8 cellular contexts compared by ENCODE assay signal in the genomic region with DNA sequence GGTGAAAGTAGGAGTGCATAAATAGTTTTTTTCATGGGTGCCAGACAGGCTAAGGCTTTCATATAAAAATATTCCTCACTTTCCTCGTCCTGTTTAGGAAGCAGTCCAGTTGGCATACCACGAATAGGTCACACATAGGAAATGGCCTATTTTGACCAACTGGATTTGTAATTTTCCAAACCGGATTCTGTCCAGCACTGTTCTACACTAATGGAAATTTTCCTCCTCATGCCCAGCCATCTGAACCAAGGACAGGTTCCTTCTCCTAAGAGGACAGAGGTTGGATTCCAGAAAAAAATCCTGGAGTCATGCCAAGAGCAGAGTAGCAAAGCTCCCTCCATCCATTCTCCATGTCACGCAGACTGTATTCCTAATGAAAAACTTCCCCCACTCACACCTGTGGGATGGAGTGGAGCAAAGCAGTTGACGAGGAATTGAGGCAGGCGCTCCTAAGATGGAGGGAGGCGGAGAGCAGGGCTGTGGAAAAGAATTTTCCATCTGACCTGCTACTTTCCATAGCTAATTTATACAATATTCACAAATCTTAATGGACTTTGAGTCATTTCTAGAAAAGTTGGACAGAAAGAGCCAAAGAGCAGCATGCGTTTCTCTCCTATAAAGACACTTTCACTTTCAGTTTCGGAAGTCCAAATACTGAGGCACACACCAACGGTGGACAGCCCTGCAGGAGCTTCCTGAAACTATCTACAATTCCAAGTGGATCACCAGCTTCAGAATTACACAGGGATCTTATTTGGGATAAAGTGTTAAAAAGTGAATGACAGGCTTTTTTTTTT. TPM values are rescaled to one million over a fixed set of nuclear protein-coding genes. Genes with fewer than 3 reads are reported as not detected.
DNase-seq lines count a peak whose midpoint lies in the region; ATAC-seq and TF ChIP-seq lines count a peak whose summit lies in the region.

No MANE protein-coding gene starts in this region.

- no peak overlapping the region for H3K27ac ChIP-seq in H9 (ENCODE audit: insufficient read length, low read depth, low read length)

- no peak overlapping the region for H2BK20ac ChIP-seq in H9 (ENCODE audit: low read depth, low read length, poor library complexity, severe bottlenecking)

- H3K4me2 ChIP-seq in H9 (ENCODE audit: insufficient read depth, insufficient read length, low read length), result no peak overlapping the region

- H3K56ac ChIP-seq in H9 (ENCODE audit: insufficient read length, low read depth, low read length), result no peak overlapping the region

- no peak overlapping the region for H2BK5ac ChIP-seq in H9 (ENCODE audit: insufficient read length, low read length)

- no peaks in the 10 kb centered on the region for H4K20me1 ChIP-seq in H9 (ENCODE audit: control insufficient read depth, insufficient read depth, insufficient read length)

- no peak overlapping the region for H3K14ac ChIP-seq in H9 (ENCODE audit: insufficient read depth, low read length)

- DNase-seq in AG09309 (ENCODE audit: low read depth) (no peak), LHCN-M2 (ENCODE audit: low read depth) (peak; percentile 49), choroid plexus epithelial cell (ENCODE audit: low read depth) (peak; percentile 63), nucleus accumbens (lab: John Stamatoyannopoulos, UW) (no peak), H9 (no peak)
- peak in 2 of 10 donors; percentile 19 to 20 for DNase-seq in naive thymus-derived CD8-positive, alpha-beta T cell
- no peak for DNase-seq in stimulated activated CD4-positive, alpha-beta T cell treated with anti-CD3 and anti-CD28 coated beads, Interleukin-4, amount 100 ng/mL, for 1 hour

- no peaks in the 10 kb centered on the region for H3K79me1 ChIP-seq in H9 (ENCODE audit: insufficient read depth, low read depth, low read length, poor library complexity, severe bottlenecking)

- H2AFZ ChIP-seq in H9 (ENCODE audit: low read length), result no peak overlapping the region

- no peaks in the 10 kb centered on the region for H3K79me2 ChIP-seq in H9 (ENCODE audit: insufficient read depth, low read length)

- 0 out of 2 replicates have a peak, but pooled peaks cover 1% of the 10 kb centered on the region for H3K27me3 ChIP-seq in H9 (ENCODE audit: insufficient read depth, low read length)

- peak in 1 of 2 donors; percentile 48 for ATAC-seq in naive thymus-derived CD8-positive, alpha-beta T cell
- no peak for ATAC-seq in HG03159 (IDR thresholded peaks at IDR 0.05; ENCODE audit: unreplicated experiment)

- peak overlapping the region; percentile 65 to 95 (median 93) for H3K27ac Mint-ChIP-seq in naive thymus-derived CD8-positive, alpha-beta T cell
- H3K27ac Mint-ChIP-seq in H9, result no peak overlapping the region

- H3K9me3 Mint-ChIP-seq in naive thymus-derived CD8-positive, alpha-beta T cell, result peaks cover 0 to 2% (median 0%) of the 10 kb centered on the region in 9 donors
- no peaks in the 10 kb centered on the region for H3K9me3 Mint-ChIP-seq in H9

- no peaks in the 10 kb centered on the region for H3K9me3 ChIP-seq in H9 (ENCODE audit: control insufficient read depth, low read depth, low read length)

- no peaks in the 10 kb centered on the region for H3K27me3 Mint-ChIP-seq in naive thymus-derived CD8-positive, alpha-beta T cell
- H3K27me3 Mint-ChIP-seq in H9 (ENCODE audit: low read depth), result no peaks in the 10 kb centered on the region; the same call in 1 of the 2 replicates

- H4K8ac ChIP-seq in H9 (replicated peaks; ENCODE audit: insufficient read length, low read depth, low read length), result no peak overlapping the region

- no CpG with 5 or more reads among the region's 10 CpGs for WGBS in H9 (ENCODE audit: extremely low coverage, insufficient read length, low lambda C conversion rate)

- no peak for TF ChIP-seq CTCF in AG09309 (IDR thresholded peaks at IDR 0.05; ENCODE audit: control insufficient read depth, insufficient read depth, low read depth, low read length, missing control alignments)
- no peak for TF ChIP-seq CTCF in choroid plexus epithelial cell (conservative IDR thresholded peaks at IDR 0.05; ENCODE audit: low read depth, low read length)
- TF ChIP-seq CTCF in H9 (conservative IDR thresholded peaks at IDR 0.05), result no peak

- H3K18ac ChIP-seq in H9 (ENCODE audit: insufficient read length, low read depth, low read length), result no peak overlapping the region

- H3K4ac ChIP-seq in H9 (ENCODE audit: low read depth, low read length), result no peak overlapping the region

- H2BK120ac ChIP-seq in H9 (ENCODE audit: low read depth, low read length, poor library complexity, severe bottlenecking), result no peak overlapping the region

- H4K5ac ChIP-seq in H9 (ENCODE audit: insufficient read length, low read depth, low read length), result no peak overlapping the region

- no peak overlapping the region for H4K91ac ChIP-seq in H9 (ENCODE audit: insufficient read length, low read depth, low read length)

- no peak overlapping the region for H2BK12ac ChIP-seq in H9 (ENCODE audit: insufficient read length, low read depth, low read length)

- no peaks in the 10 kb centered on the region for H3K4me1 ChIP-seq in H9 (ENCODE audit: insufficient read depth, low read length)

- no peak overlapping the region for H3K23ac ChIP-seq in H9 (ENCODE audit: insufficient read length, low read depth, low read length)

- no peak overlapping the region for H3K9ac ChIP-seq in H9 (ENCODE audit: extremely low read depth, insufficient read length, low read length)

- peak overlapping the region; percentile 71 to 87 (median 81) for H3K4me3 Mint-ChIP-seq in naive thymus-derived CD8-positive, alpha-beta T cell
- H3K4me3 Mint-ChIP-seq in H9, result no peak overlapping the region

- H2BK15ac ChIP-seq in H9 (ENCODE audit: low read depth, low read length), result no peak overlapping the region

- H3K4me3 ChIP-seq in AG09309 (ENCODE audit: control insufficient read depth, low read depth, low read length) (peak overlapping the region; percentile 27), choroid plexus epithelial cell (ENCODE audit: low read depth, low read length) (peak overlapping the region; percentile 41)

- peaks cover 4 to 5% (median 5%) of the 10 kb centered on the region in 3 donors for H3K36me3 Mint-ChIP-seq in naive thymus-derived CD8-positive, alpha-beta T cell
- H3K36me3 Mint-ChIP-seq in H9 (ENCODE audit: insufficient read depth in 1 of 3, low read depth in 3 of 3), result peaks cover 4 to 13% (median 5%) of the 10 kb centered on the region in 3 experiments; a peak in 5 of 7 replicates

- H3K4me1 Mint-ChIP-seq in naive thymus-derived CD8-positive, alpha-beta T cell, result peaks cover 14 to 50% (median 35%) of the 10 kb centered on the region in 4 donors
- peaks cover 8 to 13% of the 10 kb centered on the region in 2 experiments for H3K4me1 Mint-ChIP-seq in H9

- POLR2A ChIA-PET in naive thymus-derived CD8-positive, alpha-beta T cell (lab: Charles Lee), result interaction anchor here (0.5 to 1.4 kb wide), 4 partner anchors 10 to 323 kb away, joined by 3 to 5 read pairs (median 4); no protein-coding TSS in a partner anchor

- H3K23me2 ChIP-seq in H9 (ENCODE audit: insufficient read length, low read depth, low read length, poor library complexity, severe bottlenecking), result no peaks in the 10 kb centered on the region

- no peak overlapping the region for H2AK5ac ChIP-seq in H9 (ENCODE audit: insufficient read length, low read length)

- no peak overlapping the region for H3T11ph ChIP-seq in H9 (ENCODE audit: low read length)

RNA-seq across cellular contexts. Expression of a gene that starts 43.3 kb away (rescaled TPM):
- total RNA-seq in LHCN-M2 (2014; rRNA removed) (53.8 and 67.5 TPM in 2 replicates), H9 (2021) (61.0 and 65.4 TPM in 2 replicates)
- 25.3 TPM for polyA plus RNA-seq in LHCN-M2 (2012)
- 10 to 100 TPM; 66.6 to 72.5 TPM for total RNA-seq in naive thymus-derived CD8-positive, alpha-beta T cell
- 10 to 100 TPM; 32.9 to 36.8 (median 36.8) TPM for polyA plus RNA-seq in naive thymus-derived CD8-positive, alpha-beta T cell

Comparison
In these comparisons a context has a peak if more than half of its experiments do, and no peak if none do; other contexts are left out.
1. DNase-seq: peak in LHCN-M2 (single experiment) and choroid plexus epithelial cell (single experiment); none in AG09309 (single experiment), nucleus accumbens (0 of 56), H9 (single experiment) and stimulated activated CD4-positive, alpha-beta T cell treated with anti-CD3 and anti-CD28 coated beads, Interleukin-4, amount 100 ng/mL, for 1 hour (single experiment).
2. H3K27ac Mint-ChIP-seq: peak in naive thymus-derived CD8-positive, alpha-beta T cell (10 of 10); none in H9 (0 of 3).
3. H3K4me3 Mint-ChIP-seq: peak in naive thymus-derived CD8-positive, alpha-beta T cell (10 of 10); none in H9 (0 of 2).